Comparison of ENCODE assay signal across 9 cellular contexts in the genomic region with DNA sequence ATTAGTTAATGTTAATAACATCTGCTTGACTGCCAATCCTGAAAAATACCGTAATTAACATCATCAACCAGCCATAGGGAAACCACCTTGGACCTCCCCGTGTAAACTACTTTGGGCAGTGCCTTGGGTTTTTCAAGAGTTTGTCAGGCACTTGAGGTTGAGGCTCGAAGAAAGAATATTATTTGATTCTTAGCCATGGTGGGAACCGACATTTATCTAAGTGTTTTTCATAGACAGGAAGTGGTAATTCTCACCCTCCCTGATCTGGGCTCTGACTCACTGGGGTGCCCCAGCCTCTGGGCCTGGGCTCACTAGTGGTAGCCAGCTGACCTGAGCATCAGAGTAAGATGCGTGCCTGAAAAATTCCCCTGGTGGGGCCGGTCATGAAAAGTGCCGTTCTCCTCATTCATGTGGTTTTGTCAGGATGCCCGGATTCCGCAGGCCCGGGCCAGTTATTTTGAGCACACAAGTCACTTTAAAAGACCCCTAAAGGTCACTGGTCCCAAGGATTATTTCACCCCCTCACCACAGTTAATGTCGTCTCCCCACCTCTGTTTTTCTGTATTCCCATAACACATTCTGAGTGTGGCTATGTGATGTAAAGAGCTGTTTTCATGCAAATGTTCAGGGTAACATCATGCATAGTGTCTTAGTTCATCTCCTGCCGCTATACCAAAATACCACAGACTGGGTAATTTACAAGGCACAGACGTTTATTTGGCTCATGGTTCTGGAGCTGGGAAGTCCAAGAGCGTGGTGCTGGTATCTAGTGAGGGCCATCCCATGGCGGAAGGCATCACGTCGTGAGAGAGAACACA. TPM values are rescaled to one million over a fixed set of nuclear protein-coding genes. Genes with fewer than 3 reads are reported as not detected.
A peak's percentile ranks its signal among the peaks of the same experiment; 100 is the strongest.
DNase-seq lines count a peak whose midpoint lies in the region; ATAC-seq and TF ChIP-seq lines count a peak whose summit lies in the region.
"Had no signal": no experiment of that assay in that cellular context is flagged by ENCODE, and none has a peak within 500 bp of the region (broad histone marks: within the 10 kb centered on the region; RNA-seq: fewer than 3 reads in every experiment).

No MANE protein-coding gene starts in this region.

- H2AFZ ChIP-seq in Karpas-422 (ENCODE audit: low read length), result peak overlapping the region; percentile 94

- H3K27ac ChIP-seq in Karpas-422 (ENCODE audit: low read length) (no peak overlapping the region), upper lobe of left lung (no peak overlapping the region)

- 65 to 68% methylated on average over 16 to 17 of the region's 17 CpGs for WGBS in upper lobe of left lung, 2 donors

- no peaks in the 10 kb centered on the region for H3K79me2 ChIP-seq in Karpas-422 (ENCODE audit: low read length)

- ATAC-seq in GM21717 (IDR thresholded peaks at IDR 0.05; ENCODE audit: unreplicated experiment) (peak; percentile 81), upper lobe of left lung (ENCODE audit: low FRiP score in 2 of 2) (peak; percentile 41 to 51)

- H3K4me1 ChIP-seq in Karpas-422 (ENCODE audit: low read length) (peaks cover 28% of the 10 kb centered on the region), upper lobe of left lung (no peaks in the 10 kb centered on the region), BE2C (no peaks in the 10 kb centered on the region)

- TF ChIP-seq CTCF in upper lobe of left lung (IDR thresholded peaks at IDR 0.05) (no peak), BE2C (IDR thresholded peaks at IDR 0.05; ENCODE audit: low read depth, low read length) (no peak)

- H3K36me3 ChIP-seq in Karpas-422 (ENCODE audit: insufficient read depth, low read length), result no peaks in the 10 kb centered on the region
- no peaks in the 10 kb centered on the region for H3K36me3 ChIP-seq in upper lobe of left lung
- no peaks in the 10 kb centered on the region for H3K36me3 ChIP-seq in BE2C

- DNase-seq in EL (peak; percentile 91), Karpas-422 (peak; percentile 58), activated T-cell treated with anti-CD3 and anti-CD28 coated beads for 48 hours (ENCODE audit: low read depth) (peak; percentile 59), kidney tubule cell (ENCODE audit: low spot score) (peak; percentile 81), upper lobe of left lung (no peak), midbrain (lab: John Stamatoyannopoulos, UW) (no peak), BE2C (no peak)

- H3K9me3 ChIP-seq in Karpas-422 (ENCODE audit: low read length) (no peaks in the 10 kb centered on the region), upper lobe of left lung (no peaks in the 10 kb centered on the region), BE2C (no peaks in the 10 kb centered on the region)

- TF ChIP-seq POLR2A in upper lobe of left lung (IDR thresholded peaks at IDR 0.05), result no peak

- 0 out of 2 replicates have a peak overlapping the region, but pooled peaks have one; percentile 38 for H3K9ac ChIP-seq in Karpas-422 (ENCODE audit: low read length)

- TF ChIP-seq EP300 in upper lobe of left lung (IDR thresholded peaks at IDR 0.05), result no peak

- H3K4me2 ChIP-seq in Karpas-422 (ENCODE audit: low read depth, low read length, poor library complexity, severe bottlenecking), result peak overlapping the region; percentile 48

- no peaks in the 10 kb centered on the region for H3K9me2 ChIP-seq in Karpas-422 (replicated peaks; ENCODE audit: insufficient read depth, low read length)

- no peaks in the 10 kb centered on the region for H4K20me1 ChIP-seq in Karpas-422 (ENCODE audit: insufficient read depth, low read depth, low read length)

- H3K27me3 ChIP-seq in Karpas-422 (ENCODE audit: low read length) (no peaks in the 10 kb centered on the region), upper lobe of left lung (no peaks in the 10 kb centered on the region), BE2C (no peaks in the 10 kb centered on the region)

- H3K4me3 ChIP-seq in Karpas-422 (ENCODE audit: low read length), result 0 out of 2 replicates have a peak overlapping the region, but pooled peaks have one; percentile 33
- no peak overlapping the region for H3K4me3 ChIP-seq in upper lobe of left lung
- H3K4me3 ChIP-seq in BE2C (ENCODE audit: low read depth, low read length), result no peak overlapping the region

RNA-seq across cellular contexts. Expression of a gene that starts 21.6 kb away (rescaled TPM):
- total RNA-seq in Karpas-422 (2014; rRNA removed; shearing (Covaris generic); ENCODE audit: low replicate concordance), result not detected in 2 replicates
- total RNA-seq in upper lobe of left lung, result not detected
- polyA plus RNA-seq in BE2C (2012; ENCODE audit: insufficient read depth, insufficient read length, low read depth), result not detected
- polyA plus RNA-seq: neural cell had no signal

RNA-seq across cellular contexts. Expression of a gene that starts 49.3 kb away (rescaled TPM):
- 2.9 and 9.5 TPM in 2 replicates for total RNA-seq in Karpas-422 (2014; rRNA removed; shearing (Covaris generic); ENCODE audit: low replicate concordance)
- total RNA-seq in upper lobe of left lung, result under 1 TPM in 4 of 6 donors, not detected in 2; 0.15 to 0.84 (median 0.52) TPM
- not detected for polyA plus RNA-seq in BE2C (2012; ENCODE audit: insufficient read depth, insufficient read length, low read depth)
- polyA plus RNA-seq: neural cell had no signal

Comparison
In these comparisons a context has a peak if more than half of its experiments do, and no peak if none do; other contexts are left out.
1. DNase-seq: peak in EL (single experiment), Karpas-422 (single experiment), activated T-cell treated with anti-CD3 and anti-CD28 coated beads for 48 hours (single experiment) and kidney tubule cell (single experiment); none in upper lobe of left lung (0 of 2), midbrain (single experiment) and BE2C (single experiment).